ENCODE assay signal across 1 cellular context in genomic region chr20:63854069-63854765, GRCh38.
A peak's percentile ranks its signal among the peaks of the same experiment; 100 is the strongest.
TF ChIP-seq lines count a peak whose summit lies in the region.

No MANE protein-coding gene starts in this region.

TF ChIP-seq in HepG2, 621 proteins besides CTCF, POLR2A, EP300 and RAD21 (continued from another document):
- TF ChIP-seq ZUFSP (CRISPR knock-in tag; IDR thresholded peaks at IDR 0.05; ENCODE audit: borderline replicate concordance) (no peak), ATF7 (IDR thresholded peaks at IDR 0.05) (no peak), ATF7 (CRISPR knock-in tag; IDR thresholded peaks at IDR 0.05) (no peak), ATF7-NPFF (CRISPR knock-in tag; IDR thresholded peaks at IDR 0.05; ENCODE audit: low read depth) (no peak), CCDC6 (CRISPR knock-in tag; IDR thresholded peaks at IDR 0.05) (0 out of 2 replicates have a peak, but pooled peaks have one; percentile 44), AKNA (CRISPR knock-in tag; IDR thresholded peaks at IDR 0.05; ENCODE audit: borderline replicate concordance) (0 out of 2 replicates have a peak, but pooled peaks have one; percentile 76), ZNF513 (CRISPR knock-in tag; conservative IDR thresholded peaks at IDR 0.05) (0 out of 2 replicates have a peak, but pooled peaks have one; percentile 18), ZNF30 (CRISPR knock-in tag; IDR thresholded peaks at IDR 0.05) (no peak), REPIN1 (CRISPR knock-in tag; IDR thresholded peaks at IDR 0.05; ENCODE audit: borderline replicate concordance, low read depth) (0 out of 2 replicates have a peak, but pooled peaks have one; percentile 15), ZNF790 (CRISPR knock-in tag; IDR thresholded peaks at IDR 0.05; ENCODE audit: borderline replicate concordance) (no peak), HNRNPL (IDR thresholded peaks at IDR 0.05; ENCODE audit: low read depth, low read length) (peak; percentile 92), NFKB2 (CRISPR knock-in tag; IDR thresholded peaks at IDR 0.05; ENCODE audit: borderline replicate concordance) (0 out of 2 replicates have a peak, but pooled peaks have one; percentile 28), GPN1 (CRISPR knock-in tag; IDR thresholded peaks at IDR 0.05; ENCODE audit: borderline replicate concordance) (no peak), GLI4 (CRISPR knock-in tag; IDR thresholded peaks at IDR 0.05; ENCODE audit: borderline replicate concordance) (no peak), ZNF879 (CRISPR knock-in tag; IDR thresholded peaks at IDR 0.05) (no peak), ATM (IDR thresholded peaks at IDR 0.05; ENCODE audit: borderline replicate concordance) (no peak), PHF21A (CRISPR knock-in tag; IDR thresholded peaks at IDR 0.05) (no peak), ZNF766 (CRISPR knock-in tag; IDR thresholded peaks at IDR 0.05; ENCODE audit: borderline replicate concordance) (no peak; the same call in none of the 2 replicates), KDM3A (CRISPR knock-in tag; IDR thresholded peaks at IDR 0.05; ENCODE audit: low read depth) (peak; percentile 29; the same call in 1 of the 2 replicates), ZNF124 (CRISPR knock-in tag; IDR thresholded peaks at IDR 0.05) (0 out of 2 replicates have a peak, but pooled peaks have one; percentile 38), IRX3 (CRISPR knock-in tag; IDR thresholded peaks at IDR 0.05; ENCODE audit: borderline replicate concordance, low read depth) (peak; percentile 40; the same call in 1 of the 2 replicates), ZNF569 (CRISPR knock-in tag; IDR thresholded peaks at IDR 0.05; ENCODE audit: borderline replicate concordance) (no peak), MTERF4 (CRISPR knock-in tag; IDR thresholded peaks at IDR 0.05) (no peak), MAFK (conservative IDR thresholded peaks at IDR 0.05 in 1 of 2, IDR thresholded peaks at IDR 0.05 in 1 of 2; ENCODE audit: low read length in 2 of 2) (no peak), ZFP1 (CRISPR knock-in tag; IDR thresholded peaks at IDR 0.05) (no peak), XRCC5 (optimal IDR thresholded peaks at IDR 0.05; ENCODE audit: low read length) (peak; percentile 13), TAF15 (IDR thresholded peaks at IDR 0.05; ENCODE audit: low read depth, low read length, poor library complexity, severe bottlenecking) (no peak), ZBTB4 (CRISPR knock-in tag; IDR thresholded peaks at IDR 0.05; ENCODE audit: borderline replicate concordance) (0 out of 2 replicates have a peak, but pooled peaks have one; percentile 11), ZNF263 (CRISPR knock-in tag; IDR thresholded peaks at IDR 0.05) (peak; percentile 60), TEAD2 (CRISPR knock-in tag; IDR thresholded peaks at IDR 0.05) (no peak), ZNF552 (CRISPR knock-in tag; IDR thresholded peaks at IDR 0.05; ENCODE audit: borderline replicate concordance) (no peak), ZNF354B (CRISPR knock-in tag; IDR thresholded peaks at IDR 0.05) (no peak), DDIT3 (CRISPR knock-in tag; IDR thresholded peaks at IDR 0.05) (no peak), GMEB1 (CRISPR knock-in tag; IDR thresholded peaks at IDR 0.05; ENCODE audit: borderline replicate concordance) (no peak), GPBP1L1 (CRISPR knock-in tag; IDR thresholded peaks at IDR 0.05) (no peak), ZNF142 (CRISPR knock-in tag; IDR thresholded peaks at IDR 0.05) (peak; percentile 42; the same call in 1 of the 2 replicates), ZKSCAN8 (CRISPR knock-in tag; IDR thresholded peaks at IDR 0.05; ENCODE audit: borderline replicate concordance) (no peak)
TF ChIP-seq in HepG2: peak in this region for 197.
